ENCODE assay signal across 1 cellular context in genomic region chr5:93589348-93589662, GRCh38.
TF ChIP-seq lines count a peak whose summit lies in the region.

No MANE protein-coding gene starts in this region.

TF ChIP-seq in IMR-90, 13 proteins besides CTCF, POLR2A, EP300 and RAD21 (continued from another document):
- no peak for TF ChIP-seq MAZ (IDR thresholded peaks at IDR 0.05; ENCODE audit: borderline replicate concordance, low read depth, low read length)
- no peak for TF ChIP-seq FOS (IDR thresholded peaks at IDR 0.05; ENCODE audit: low read depth, low read length)
- TF ChIP-seq BHLHE40 (IDR thresholded peaks at IDR 0.05; ENCODE audit: low read depth, low read length) = no peak
- TF ChIP-seq RCOR1 (IDR thresholded peaks at IDR 0.05; ENCODE audit: insufficient replicate concordance, low read length) = no peak
- TF ChIP-seq, protein P1, sequence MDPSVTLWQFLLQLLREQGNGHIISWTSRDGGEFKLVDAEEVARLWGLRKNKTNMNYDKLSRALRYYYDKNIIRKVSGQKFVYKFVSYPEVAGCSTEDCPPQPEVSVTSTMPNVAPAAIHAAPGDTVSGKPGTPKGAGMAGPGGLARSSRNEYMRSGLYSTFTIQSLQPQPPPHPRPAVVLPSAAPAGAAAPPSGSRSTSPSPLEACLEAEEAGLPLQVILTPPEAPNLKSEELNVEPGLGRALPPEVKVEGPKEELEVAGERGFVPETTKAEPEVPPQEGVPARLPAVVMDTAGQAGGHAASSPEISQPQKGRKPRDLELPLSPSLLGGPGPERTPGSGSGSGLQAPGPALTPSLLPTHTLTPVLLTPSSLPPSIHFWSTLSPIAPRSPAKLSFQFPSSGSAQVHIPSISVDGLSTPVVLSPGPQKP (IDR thresholded peaks at IDR 0.05; ENCODE audit: borderline replicate concordance, low read depth, low read length) = no peak
- TF ChIP-seq CEBPB (IDR thresholded peaks at IDR 0.05; ENCODE audit: low read depth, low read length) = no peak
- no peak for TF ChIP-seq RFX5 (IDR thresholded peaks at IDR 0.05; ENCODE audit: low read depth, low read length)
